Comparison of ENCODE assay signal across 9 cellular contexts in the genomic region with DNA sequence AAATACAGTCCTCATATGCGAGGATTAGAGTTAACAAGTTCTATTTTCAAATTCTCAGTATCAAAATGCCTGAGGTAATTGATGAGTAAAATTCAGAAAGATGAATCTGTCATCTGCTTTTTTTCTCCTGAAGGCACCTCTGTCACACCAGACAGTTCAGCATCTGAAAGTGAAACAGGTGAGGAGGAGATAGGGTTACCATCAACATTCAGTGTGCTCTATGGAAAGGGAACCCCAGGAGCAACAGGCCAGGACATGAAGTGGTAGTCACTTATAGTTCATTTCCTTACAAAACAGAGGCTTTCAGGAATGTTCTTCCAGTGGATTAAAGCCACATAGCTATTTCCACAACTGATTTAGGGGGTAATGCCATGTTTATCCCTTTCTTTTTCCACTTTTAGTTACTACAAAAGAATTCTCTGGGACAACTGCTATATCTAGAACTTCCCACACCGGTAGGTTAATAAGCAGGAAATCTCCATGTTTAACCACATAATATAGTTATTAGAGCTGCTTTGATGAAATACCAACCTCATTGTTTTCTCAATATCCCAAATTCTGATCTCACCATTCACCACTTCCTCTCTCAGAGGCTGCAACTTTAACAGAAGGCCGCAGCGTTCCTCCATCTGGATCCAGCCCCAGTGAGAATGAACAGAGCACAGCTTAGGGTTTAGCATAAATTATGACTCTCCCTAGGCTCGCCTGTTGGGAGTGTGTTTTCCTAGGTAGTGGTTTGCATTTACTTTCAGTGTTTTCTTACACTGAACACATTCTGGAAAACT.
A peak's percentile ranks its signal among the peaks of the same experiment; 100 is the strongest.
DNase-seq lines count a peak whose midpoint lies in the region; ATAC-seq, FAIRE-seq and TF ChIP-seq lines count a peak whose summit lies in the region.
"Had no signal": no experiment of that assay in that cellular context is flagged by ENCODE, and none has a peak within 500 bp of the region (broad histone marks: within the 10 kb centered on the region; RNA-seq: fewer than 3 reads in every experiment).

No MANE protein-coding gene starts in this region.

- DNase-seq in HT1080 (ENCODE audit: low read depth), result peak; percentile 77
- peak; percentile 9 for DNase-seq in fibroblast of gingiva (ENCODE audit: low read depth)
- no peak for DNase-seq in SKM-1 (lab: John Stamatoyannopoulos, UW; ENCODE audit: unreplicated experiment)
- no peak for DNase-seq in erythroblast (lab: John Stamatoyannopoulos, UW)
- no peak for DNase-seq in D721Med (ENCODE audit: insufficient read length, low spot score)
- DNase-seq in stimulated activated naive CD4-positive, alpha-beta T cell treated with Interleukin-2 at 50 U/mL for 16 hours (lab: John Stamatoyannopoulos, UW), result no peak

- peak; percentile 79 for ATAC-seq in GM18498 (IDR thresholded peaks at IDR 0.05; ENCODE audit: unreplicated experiment)
- peak; percentile 63 for ATAC-seq in GM21786 (IDR thresholded peaks at IDR 0.05; ENCODE audit: unreplicated experiment)

- no peak for TF ChIP-seq CTCF in D721Med (IDR thresholded peaks at IDR 0.05; ENCODE audit: insufficient read depth, missing control alignments)

- no peak for FAIRE-seq in D721Med (lab: Jason Lieb, UNC)
- FAIRE-seq: endothelial cell of umbilical vein had no signal

- no peak for TF ChIP-seq POLR2A in erythroblast (IDR thresholded peaks at IDR 0.05; ENCODE audit: low read length)

Comparison
In these comparisons a context has a peak if more than half of its experiments do, and no peak if none do; other contexts are left out.
1. DNase-seq: peak in HT1080 (single experiment) and fibroblast of gingiva (single experiment); none in SKM-1 (single experiment), erythroblast (0 of 2), D721Med (single experiment) and stimulated activated naive CD4-positive, alpha-beta T cell treated with Interleukin-2 at 50 U/mL for 16 hours (single experiment).